In the genomic region with DNA sequence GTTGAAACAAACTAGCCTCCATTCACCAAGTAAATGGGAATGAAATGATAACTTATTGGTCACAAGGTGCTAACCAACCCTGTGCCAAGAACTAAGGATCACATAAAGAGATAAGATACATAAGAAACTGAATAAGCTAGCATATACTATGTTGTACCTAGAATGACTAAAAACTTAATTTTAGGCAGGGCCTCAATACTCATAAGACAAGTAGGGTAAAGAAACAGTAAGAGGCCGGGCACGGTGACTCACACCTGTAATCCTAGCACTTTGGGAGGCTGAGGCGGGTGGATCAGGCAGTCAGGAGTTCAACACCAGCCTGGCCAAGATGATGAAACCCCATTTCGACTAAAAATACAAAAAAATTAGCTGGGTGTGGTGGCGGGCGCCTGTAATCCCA, we compare ENCODE assay signal across 22 cellular contexts. TPM values are rescaled to one million over a fixed set of nuclear protein-coding genes. Genes with fewer than 3 reads are reported as not detected.
DNase-seq lines count a peak whose midpoint lies in the region; ATAC-seq, FAIRE-seq and TF ChIP-seq lines count a peak whose summit lies in the region.
"Had no signal": no experiment of that assay in that cellular context is flagged by ENCODE, and none has a peak within 500 bp of the region (broad histone marks: within the 10 kb centered on the region; RNA-seq: fewer than 3 reads in every experiment).

No MANE protein-coding gene starts in this region.

- peak; percentile 72 for DNase-seq in activated naive CD4-positive, alpha-beta T cell treated with anti-CD3 and anti-CD28 coated beads for 36 hours
- no peak for DNase-seq in activated naive CD4-positive, alpha-beta T cell (lab: John Stamatoyannopoulos, UW)
- no peak for DNase-seq in activated CD4-positive, alpha-beta memory T cell treated with anti-CD3 and anti-CD28 coated beads, Interleukin-2, amount 10 ng/mL, durations not matched to agents 7 days and 5 days
- DNase-seq in stimulated activated naive CD8-positive, alpha-beta T cell treated with anti-CD3 and anti-CD28 coated beads, Interleukin-15, Interleukin-2, amounts not matched to agents 100 U/mL and 50 U/mL, for 24 hours: no peak
- DNase-seq in GM12891 (ENCODE audit: insufficient read length, low spot score): no peak
- DNase-seq: activated CD8-positive, alpha-beta memory T cell treated with anti-CD3 and anti-CD28 coated beads, Interleukin-2, amount 50 U/mL, for 48 hours; CD8-positive, alpha-beta T cell; DMS53; foreskin fibroblast; hippocampal formation; islet precursor cell; lower lobe of right lung; MM.1S; PC-3; right cardiac atrium; SHP77 treated with DMSO at 0.1 percent for 48 hours; WERI-Rb-1 had no signal

- H3K4me1 Mint-ChIP-seq in activated naive CD4-positive, alpha-beta T cell treated with anti-CD3 and anti-CD28 coated beads for 36 hours (ENCODE audit: low read depth): peaks cover 18% of the 10 kb centered on the region
- H3K4me1 Mint-ChIP-seq in activated CD4-positive, alpha-beta memory T cell treated with anti-CD3 and anti-CD28 coated beads, Interleukin-2, amount 10 ng/mL, durations not matched to agents 7 days and 5 days: peaks cover 14% of the 10 kb centered on the region

- no peak overlapping the region for H3K4me3 Mint-ChIP-seq in activated naive CD4-positive, alpha-beta T cell treated with anti-CD3 and anti-CD28 coated beads for 36 hours
- no peak overlapping the region for H3K4me3 Mint-ChIP-seq in activated CD4-positive, alpha-beta memory T cell treated with anti-CD3 and anti-CD28 coated beads, Interleukin-2, amount 10 ng/mL, durations not matched to agents 7 days and 5 days
- H3K4me3 Mint-ChIP-seq: CD8-positive, alpha-beta T cell had no signal

- POLR2A ChIA-PET in activated CD4-positive, alpha-beta memory T cell treated with anti-CD3 and anti-CD28 coated beads, Interleukin-2, amount 10 ng/mL, durations not matched to agents 7 days and 5 days (lab: Charles Lee): no interaction called here

- no peaks in the 10 kb centered on the region for H3K27me3 Mint-ChIP-seq in activated naive CD4-positive, alpha-beta T cell treated with anti-CD3 and anti-CD28 coated beads for 36 hours (ENCODE audit: low read depth)
- H3K27me3 Mint-ChIP-seq in activated CD4-positive, alpha-beta memory T cell treated with anti-CD3 and anti-CD28 coated beads, Interleukin-2, amount 10 ng/mL, durations not matched to agents 7 days and 5 days: no peaks in the 10 kb centered on the region

- peak overlapping the region; percentile 69 for H3K27ac Mint-ChIP-seq in activated naive CD4-positive, alpha-beta T cell treated with anti-CD3 and anti-CD28 coated beads for 36 hours
- peak overlapping the region; percentile 64 for H3K27ac Mint-ChIP-seq in activated CD4-positive, alpha-beta memory T cell treated with anti-CD3 and anti-CD28 coated beads, Interleukin-2, amount 10 ng/mL, durations not matched to agents 7 days and 5 days

- peak; percentile 37 for ATAC-seq in esophagus mucosa
- ATAC-seq in stimulated activated naive CD8-positive, alpha-beta T cell treated with anti-CD3 and anti-CD28 coated beads, Interleukin-15, Interleukin-2, amounts not matched to agents 100 U/mL and 50 U/mL, for 24 hours: peak; percentile 75
- no peak for ATAC-seq in HG03442 (IDR thresholded peaks at IDR 0.05; ENCODE audit: unreplicated experiment)
- ATAC-seq: CD8-positive, alpha-beta T cell; lower lobe of right lung; PC-3; right cardiac atrium had no signal

- TF ChIP-seq POLR2A in GM12891 (IDR thresholded peaks at IDR 0.05; ENCODE audit: low read depth, low read length): no peak

- H3K36me3 Mint-ChIP-seq in activated naive CD4-positive, alpha-beta T cell treated with anti-CD3 and anti-CD28 coated beads for 36 hours (ENCODE audit: low read depth): peaks cover 29% of the 10 kb centered on the region
- H3K36me3 Mint-ChIP-seq in activated CD4-positive, alpha-beta memory T cell treated with anti-CD3 and anti-CD28 coated beads, Interleukin-2, amount 10 ng/mL, durations not matched to agents 7 days and 5 days (ENCODE audit: low read depth): peaks cover 65% of the 10 kb centered on the region

- FAIRE-seq in GM12891 (lab: Jason Lieb, UNC): no peak
- FAIRE-seq: bronchial epithelial cell, endothelial cell of umbilical vein, GM12892 had no signal

- intact Hi-C loops in activated naive CD4-positive, alpha-beta T cell treated with anti-CD3 and anti-CD28 coated beads for 36 hours (cut with micrococcal nuclease): no loop called here

- CTCF ChIA-PET in activated naive CD4-positive, alpha-beta T cell treated with anti-CD3 and anti-CD28 coated beads for 36 hours (lab: Charles Lee): interaction anchor here (1.0 to 1.7 kb wide), 4 partner anchors 16 to 235 kb away, joined by 3 to 4 read pairs (median 4); no protein-coding TSS in a partner anchor
- CTCF ChIA-PET in activated CD4-positive, alpha-beta memory T cell treated with anti-CD3 and anti-CD28 coated beads, Interleukin-2, amount 10 ng/mL, durations not matched to agents 7 days and 5 days (lab: Charles Lee): interaction anchor here (1.1 kb wide), 2 partner anchors 22 to 30 kb away, joined by 4 read pairs; no protein-coding TSS in a partner anchor

- H3K9me3 Mint-ChIP-seq in activated naive CD4-positive, alpha-beta T cell treated with anti-CD3 and anti-CD28 coated beads for 36 hours: no peaks in the 10 kb centered on the region
- no peaks in the 10 kb centered on the region for H3K9me3 Mint-ChIP-seq in activated CD4-positive, alpha-beta memory T cell treated with anti-CD3 and anti-CD28 coated beads, Interleukin-2, amount 10 ng/mL, durations not matched to agents 7 days and 5 days
- H3K9me3 Mint-ChIP-seq: CD8-positive, alpha-beta T cell had no signal

TF ChIP-seq in GM12891, 5 proteins besides CTCF, POLR2A, EP300 and RAD21:
- TF ChIP-seq POU2F2 (IDR thresholded peaks at IDR 0.05; ENCODE audit: low read depth, low read length): no peak
- TF ChIP-seq SPI1 (IDR thresholded peaks at IDR 0.05; ENCODE audit: low read depth, low read length): no peak
- TF ChIP-seq TAF1 (IDR thresholded peaks at IDR 0.05; ENCODE audit: low read depth, low read length): no peak
- no peak for TF ChIP-seq PAX5 (IDR thresholded peaks at IDR 0.05; ENCODE audit: insufficient read depth, low read length, severe bottlenecking)
- TF ChIP-seq POLR2AphosphoS5 (IDR thresholded peaks at IDR 0.05; ENCODE audit: low read depth, low read length): no peak
TF ChIP-seq in GM12891: peak in this region for 0.

RNA-seq across cellular contexts. Expression of gene GDF11, which starts 17.7 kb away (rescaled TPM):
- 1 to 10 TPM; 4.2 TPM for total RNA-seq in activated naive CD4-positive, alpha-beta T cell treated with anti-CD3 and anti-CD28 coated beads for 36 hours
- total RNA-seq in activated CD4-positive, alpha-beta memory T cell treated with anti-CD3 and anti-CD28 coated beads, Interleukin-2, amount 10 ng/mL, durations not matched to agents 7 days and 5 days: 1 to 10 TPM; 7.2 to 7.9 TPM
- total RNA-seq in esophagus mucosa: 1.2 TPM
- polyA plus RNA-seq in GM12891 (2012; ENCODE audit: low read depth, missing spikeins): 8.0 TPM

RNA-seq across cellular contexts. Expression of gene CD63, which starts 31.9 kb away (rescaled TPM):
- 10 to 100 TPM; 62.3 to 73.6 TPM for total RNA-seq in activated naive CD4-positive, alpha-beta T cell treated with anti-CD3 and anti-CD28 coated beads for 36 hours
- 100 to 1,000 TPM; 177 to 185 TPM for total RNA-seq in activated CD4-positive, alpha-beta memory T cell treated with anti-CD3 and anti-CD28 coated beads, Interleukin-2, amount 10 ng/mL, durations not matched to agents 7 days and 5 days
- total RNA-seq in esophagus mucosa: 253 TPM
- 172 TPM for polyA plus RNA-seq in GM12891 (2012; ENCODE audit: low read depth, missing spikeins)

RNA-seq across cellular contexts. Expression of gene RDH5, which starts 40.5 kb away (rescaled TPM):
- total RNA-seq in activated naive CD4-positive, alpha-beta T cell treated with anti-CD3 and anti-CD28 coated beads for 36 hours: 1 to 10 TPM; 2.1 to 2.6 TPM
- 10 to 100 TPM in 1 of 2 experiments, 1 to 10 TPM in 1; 9.5 to 10.5 TPM for total RNA-seq in activated CD4-positive, alpha-beta memory T cell treated with anti-CD3 and anti-CD28 coated beads, Interleukin-2, amount 10 ng/mL, durations not matched to agents 7 days and 5 days
- total RNA-seq in esophagus mucosa: 0.92 TPM
- polyA plus RNA-seq in GM12891 (2012; ENCODE audit: low read depth, missing spikeins): 7.2 TPM

RNA-seq across cellular contexts. Expression of gene BLOC1S1, which starts 44.8 kb away (rescaled TPM):
- 100 to 1,000 TPM; 118 to 124 TPM for total RNA-seq in activated naive CD4-positive, alpha-beta T cell treated with anti-CD3 and anti-CD28 coated beads for 36 hours
- 100 to 1,000 TPM; 156 to 162 TPM for total RNA-seq in activated CD4-positive, alpha-beta memory T cell treated with anti-CD3 and anti-CD28 coated beads, Interleukin-2, amount 10 ng/mL, durations not matched to agents 7 days and 5 days
- 109 TPM for total RNA-seq in esophagus mucosa
- polyA plus RNA-seq in GM12891 (2012; ENCODE audit: low read depth, missing spikeins): 172 TPM

RNA-seq across cellular contexts. Expression of gene ITGA7, which starts 53.0 kb away (rescaled TPM):
- 1 to 10 TPM; 3.9 to 4.8 TPM for total RNA-seq in activated naive CD4-positive, alpha-beta T cell treated with anti-CD3 and anti-CD28 coated beads for 36 hours
- 1 to 10 TPM; 1.9 to 2.0 TPM for total RNA-seq in activated CD4-positive, alpha-beta memory T cell treated with anti-CD3 and anti-CD28 coated beads, Interleukin-2, amount 10 ng/mL, durations not matched to agents 7 days and 5 days
- total RNA-seq in esophagus mucosa: 6.7 TPM
- 4.3 TPM for polyA plus RNA-seq in GM12891 (2012; ENCODE audit: low read depth, missing spikeins)
